In genomic region chr1:64393790-64394189, GRCh38 we compare ENCODE assay signal across 2 cellular contexts.
TF ChIP-seq lines count a peak whose summit lies in the region.

No MANE protein-coding gene starts in this region.

TF ChIP-seq in HEK293, 187 proteins besides CTCF, POLR2A, EP300 and RAD21 (continued from another document):
- TF ChIP-seq ATF2 (tag by site-specific recombination; IDR thresholded peaks at IDR 0.05; ENCODE audit: low read depth) = peak; percentile 62; the same call in 1 of the 2 replicates
- TF ChIP-seq ZNF366 (tag by site-specific recombination; conservative IDR thresholded peaks at IDR 0.05) = peak; percentile 60; the same call in 1 of the 2 replicates

TF ChIP-seq in K562, 482 proteins besides CTCF, POLR2A, EP300 and RAD21 (continued from another document):
- TF ChIP-seq RERE (CRISPR knock-in tag; IDR thresholded peaks at IDR 0.05; ENCODE audit: borderline replicate concordance) = no peak
